In genomic region chr2:26114144-26114543, GRCh38 we compare ENCODE assay signal across 2 cellular contexts.
A peak's percentile ranks its signal among the peaks of the same experiment; 100 is the strongest.
TF ChIP-seq lines count a peak whose summit lies in the region.

No MANE protein-coding gene starts in this region.

TF ChIP-seq in IMR-90, 13 proteins besides CTCF, POLR2A, EP300 and RAD21:
- TF ChIP-seq ELK1 (IDR thresholded peaks at IDR 0.05; ENCODE audit: borderline replicate concordance, low read depth, low read length) = no peak
- no peak for TF ChIP-seq MAFK (IDR thresholded peaks at IDR 0.05; ENCODE audit: low read depth, low read length)

TF ChIP-seq in GM12878, 131 proteins besides CTCF, POLR2A, EP300 and RAD21:
- peak; percentile 44; the same call in 1 of the 2 replicates for TF ChIP-seq JUNB (IDR thresholded peaks at IDR 0.05)
- peak; percentile 94 for TF ChIP-seq RUNX3 (IDR thresholded peaks at IDR 0.05; ENCODE audit: low read length)
- no peak for TF ChIP-seq ZBTB11 (CRISPR knock-in tag; IDR thresholded peaks at IDR 0.05)
- TF ChIP-seq POLR2AphosphoS5 (IDR thresholded peaks at IDR 0.05; ENCODE audit: low read length) = no peak
- no peak for TF ChIP-seq STAT1 (conservative IDR thresholded peaks at IDR 0.05)
- peak; percentile 28; the same call in 1 of the 2 replicates for TF ChIP-seq TCF7 (IDR thresholded peaks at IDR 0.05; ENCODE audit: borderline replicate concordance)
- TF ChIP-seq MEF2B (IDR thresholded peaks at IDR 0.05; ENCODE audit: partially characterized antibody, poor library complexity, severe bottlenecking) = peak; percentile 15
- 0 out of 2 replicates have a peak, but pooled peaks have one; percentile 23 for TF ChIP-seq PML (IDR thresholded peaks at IDR 0.05; ENCODE audit: low read length)
- TF ChIP-seq NFIC (IDR thresholded peaks at IDR 0.05; ENCODE audit: low read depth, low read length) = peak; percentile 78
- no peak for TF ChIP-seq KAT2A (conservative IDR thresholded peaks at IDR 0.05; ENCODE audit: control insufficient read depth, low read depth, low read length)
- TF ChIP-seq CBFB (IDR thresholded peaks at IDR 0.05; ENCODE audit: low read depth) = 0 out of 2 replicates have a peak, but pooled peaks have one; percentile 54
- peak; percentile 35; the same call in 1 of the 2 replicates for TF ChIP-seq ZBTB40 (IDR thresholded peaks at IDR 0.05; ENCODE audit: borderline replicate concordance)
- no peak for TF ChIP-seq E4F1 (IDR thresholded peaks at IDR 0.05; ENCODE audit: borderline replicate concordance, partially characterized antibody)
- TF ChIP-seq MEF2A (IDR thresholded peaks at IDR 0.05; ENCODE audit: insufficient read depth, low read depth, low read length) = peak; percentile 80; the same call in 1 of the 2 replicates
- peak; percentile 59 for TF ChIP-seq ATF2 (IDR thresholded peaks at IDR 0.05; ENCODE audit: low read length)
- no peak for TF ChIP-seq ZNF217 (IDR thresholded peaks at IDR 0.05)
